9 cellular contexts compared by ENCODE assay signal in the genomic region with DNA sequence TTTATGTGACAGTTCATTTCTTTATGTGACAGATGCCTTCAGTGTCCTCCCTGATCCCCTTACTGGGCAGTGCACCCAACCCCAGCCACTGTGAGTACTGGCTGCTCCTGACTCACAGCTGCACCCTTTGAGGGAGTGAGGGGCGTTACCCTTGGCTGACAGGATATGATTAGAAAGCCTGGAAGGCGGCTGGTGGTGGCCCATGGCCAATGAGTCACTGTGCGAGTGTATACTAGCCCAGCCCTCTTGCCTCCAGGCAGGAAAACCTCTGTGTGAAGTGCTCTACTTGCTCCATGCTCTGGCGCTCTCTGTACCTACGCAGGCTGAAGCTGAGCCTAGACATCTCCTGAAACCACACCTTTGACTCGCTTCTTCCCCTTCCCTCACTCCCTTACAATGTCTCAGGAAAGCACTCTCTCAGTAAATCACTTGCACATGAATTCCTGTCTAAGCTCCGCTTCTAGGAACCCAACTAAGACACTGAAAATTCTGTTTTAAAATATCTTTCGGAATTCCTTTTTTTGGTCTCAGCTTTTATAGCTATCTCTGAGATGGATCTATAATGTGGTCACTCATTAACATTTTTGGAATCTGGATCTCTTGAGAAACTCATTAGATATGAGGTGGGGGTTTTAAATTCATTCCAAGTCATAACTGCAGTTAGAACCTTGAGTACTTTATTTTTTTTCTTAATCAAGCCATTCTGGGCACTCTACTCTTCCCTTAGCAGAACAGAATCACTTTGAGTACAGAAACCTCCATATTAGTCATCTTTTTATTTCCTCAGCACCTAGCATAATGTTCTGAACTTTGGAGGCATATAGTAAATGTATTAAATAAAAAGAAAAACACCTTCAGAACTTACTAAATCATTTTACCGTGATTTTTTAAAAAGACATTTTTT. TPM values are rescaled to one million over a fixed set of nuclear protein-coding genes. Genes with fewer than 3 reads are reported as not detected.
DNase-seq lines count a peak whose midpoint lies in the region; ATAC-seq lines count a peak whose summit lies in the region.
"Had no signal": no experiment of that assay in that cellular context is flagged by ENCODE, and none has a peak within 500 bp of the region (broad histone marks: within the 10 kb centered on the region; RNA-seq: fewer than 3 reads in every experiment).

No MANE protein-coding gene starts in this region.

- H3K9ac ChIP-seq in BLaER1 (no peak overlapping the region), SK-N-MC (ENCODE audit: insufficient read length) (no peak overlapping the region), trophoblast cell (ENCODE audit: low read length) (no peak overlapping the region)

- no peak for ATAC-seq in HG03159 (IDR thresholded peaks at IDR 0.05; ENCODE audit: unreplicated experiment)

- no peaks in the 10 kb centered on the region for H3K79me2 ChIP-seq in trophoblast cell (ENCODE audit: control insufficient read depth, insufficient read depth, low read length, poor library complexity)

- H3K4me3 ChIP-seq in BLaER1 (no peak overlapping the region), H7 (ENCODE audit: insufficient read depth, low read depth, low read length) (no peak overlapping the region), SK-N-MC (peak overlapping the region; percentile 50), trophoblast cell (ENCODE audit: low read depth, low read length) (no peak overlapping the region)

- H3K4me1 ChIP-seq in BLaER1: peaks cover 16% of the 10 kb centered on the region
- peaks cover 2 to 4% of the 10 kb centered on the region in 2 experiments for H3K4me1 ChIP-seq in trophoblast cell (ENCODE audit: control insufficient read depth in 1 of 2, insufficient read depth in 2 of 2, low read length in 2 of 2)

- no peak overlapping the region for H4K91ac ChIP-seq in trophoblast cell (ENCODE audit: low read depth, low read length)

- DNase-seq in H7: peak; percentile 10
- DNase-seq in SK-N-MC (ENCODE audit: low read depth, low spot score): no peak
- DNase-seq in fibroblast of peridontal ligament (ENCODE audit: extremely low read depth): peak; percentile 94
- DNase-seq in trophoblast cell: peak; percentile 99 to 100
- no peak for DNase-seq in globus pallidus (ENCODE audit: low spot score)
- DNase-seq in central memory CD4-positive, alpha-beta T cell: no peak

- H3K18ac ChIP-seq in trophoblast cell (ENCODE audit: low read length): no peak overlapping the region

- H2BK120ac ChIP-seq in trophoblast cell (ENCODE audit: insufficient read depth, low read length, poor library complexity): no peak overlapping the region

- H3K79me1 ChIP-seq in trophoblast cell (ENCODE audit: low read length): no peaks in the 10 kb centered on the region

- H3K27ac ChIP-seq in BLaER1 (no peak overlapping the region), SK-N-MC (no peak overlapping the region), trophoblast cell (ENCODE audit: low read depth, low read length) (peak overlapping the region; percentile 33)
- H3K27ac ChIP-seq: HL-60 had no signal

- H3K36me3 ChIP-seq in BLaER1 (no peaks in the 10 kb centered on the region), H7 (replicated peaks; ENCODE audit: control insufficient read depth, insufficient read depth, low read length) (no peaks in the 10 kb centered on the region), SK-N-MC (ENCODE audit: insufficient read depth, low read length) (no peaks in the 10 kb centered on the region), trophoblast cell (ENCODE audit: control insufficient read depth in 1 of 2, insufficient read depth in 2 of 2, low read length in 2 of 2) (no peaks in the 10 kb centered on the region)

- H2AK5ac ChIP-seq in trophoblast cell (ENCODE audit: low read length): no peak overlapping the region

- WGBS in trophoblast cell (ENCODE audit: extremely low coverage, insufficient coverage, insufficient read length): no CpG with 5 or more reads among the region's 9 CpGs

- H3K23ac ChIP-seq in trophoblast cell (ENCODE audit: low read length): no peak overlapping the region

- no peak overlapping the region for H3K14ac ChIP-seq in trophoblast cell (ENCODE audit: low read length)

- H2BK12ac ChIP-seq in trophoblast cell (ENCODE audit: low read length): no peak overlapping the region

- H2AFZ ChIP-seq in trophoblast cell (ENCODE audit: insufficient read depth, low read length, poor library complexity): no peak overlapping the region

- H3K4ac ChIP-seq in trophoblast cell (ENCODE audit: low read depth, low read length): no peak overlapping the region

- H3K9me3 ChIP-seq in BLaER1 (peaks cover 12% of the 10 kb centered on the region; the same call in 1 of the 2 replicates), SK-N-MC (ENCODE audit: low read depth, low read length) (no peaks in the 10 kb centered on the region), trophoblast cell (ENCODE audit: insufficient read depth, low read depth, low read length) (no peaks in the 10 kb centered on the region)

- H4K20me1 ChIP-seq in BLaER1: no peaks in the 10 kb centered on the region

- H3K27me3 ChIP-seq in BLaER1: no peaks in the 10 kb centered on the region
- no peaks in the 10 kb centered on the region for H3K27me3 ChIP-seq in H7 (ENCODE audit: control insufficient read depth, insufficient read depth, low read length)
- no peaks in the 10 kb centered on the region for H3K27me3 ChIP-seq in trophoblast cell (ENCODE audit: insufficient read depth, low read length)

- no peak overlapping the region for H2BK5ac ChIP-seq in trophoblast cell (ENCODE audit: low read depth, low read length, poor library complexity)

- no peak overlapping the region for H4K12ac ChIP-seq in trophoblast cell (ENCODE audit: low read depth, low read length)

- H3K4me2 ChIP-seq in BLaER1 (peak overlapping the region; percentile 53), trophoblast cell (ENCODE audit: low read length) (no peak overlapping the region)

- no peak overlapping the region for H4K8ac ChIP-seq in trophoblast cell (ENCODE audit: low read depth, low read length)

RNA-seq across cellular contexts. Expression of gene STAM2, which starts 25.3 kb away (rescaled TPM):
- total RNA-seq in H7 (2014; rRNA removed; shearing (Covaris generic)): 7.8 and 11.6 TPM in 2 replicates
- polyA plus RNA-seq in trophoblast cell (2013): 18.7 and 19.3 TPM in 2 replicates

Comparison
In these comparisons a context has a peak if more than half of its experiments do, and no peak if none do; other contexts are left out.
1. DNase-seq: peak in H7 (single experiment), fibroblast of peridontal ligament (single experiment) and trophoblast cell (2 of 2); none in SK-N-MC (single experiment), globus pallidus (single experiment) and central memory CD4-positive, alpha-beta T cell (single experiment).